Comparison of ENCODE assay signal across 8 cellular contexts in genomic region chr1:197145451-197146029, GRCh38. TPM values are rescaled to one million over a fixed set of nuclear protein-coding genes. Genes with fewer than 3 reads are reported as not detected.
DNase-seq lines count a peak whose midpoint lies in the region; ATAC-seq and TF ChIP-seq lines count a peak whose summit lies in the region.

No MANE protein-coding gene starts in this region.

- TF ChIP-seq CTCF in WTC11 (IDR thresholded peaks at IDR 0.05): no peak
- TF ChIP-seq CTCF in tibial nerve (IDR thresholded peaks at IDR 0.05): no peak

- 4 to 6% methylated on average over 11 of the region's 11 CpGs for WGBS in tibial nerve, 2 donors

- H3K9ac ChIP-seq in iPS-20b (ENCODE audit: low read depth, low read length): peak overlapping the region; percentile 87

- H3K4me1 ChIP-seq in iPS-20b (ENCODE audit: insufficient read depth, low read length) (peaks cover 2% of the 10 kb centered on the region; the same call in 1 of the 2 replicates), tibial nerve (peaks cover 0 to 25% (median 0%) of the 10 kb centered on the region in 4 donors)

- TF ChIP-seq POLR2A in tibial nerve (IDR thresholded peaks at IDR 0.05): no peak

- peaks cover 16% of the 10 kb centered on the region for H3K4me1 Mint-ChIP-seq in WTC11

- H3K9me3 ChIP-seq in iPS-20b (ENCODE audit: insufficient read depth, low read depth, low read length) (no peaks in the 10 kb centered on the region), tibial nerve (no peaks in the 10 kb centered on the region)

- H3K4me3 ChIP-seq in iPS-20b (ENCODE audit: low read length): peak overlapping the region; percentile 71
- peak overlapping the region in 3 of 4 donors; percentile 62 to 65 (median 64) for H3K4me3 ChIP-seq in tibial nerve

- H3K27me3 ChIP-seq in iPS-20b (ENCODE audit: insufficient read depth, low read length) (no peaks in the 10 kb centered on the region), tibial nerve (peaks cover 0 to 3% of the 10 kb centered on the region in 2 donors)

- POLR2A ChIA-PET in WTC11 (lab: Charles Lee): no interaction called here

- no peak for TF ChIP-seq EP300 in tibial nerve (IDR thresholded peaks at IDR 0.05)

- no peak overlapping the region for H3K27ac ChIP-seq in iPS-20b (ENCODE audit: low read length)
- no peak overlapping the region for H3K27ac ChIP-seq in tibial nerve

- no peaks in the 10 kb centered on the region for H3K27me3 Mint-ChIP-seq in WTC11 (ENCODE audit: low read depth)

- intact Hi-C loops in Right ventricle myocardium inferior (cut with DNase I) (no loop called here), Right ventricle myocardium superior (cut with DNase I) (no loop called here)

- H3K27ac Mint-ChIP-seq in WTC11: peak overlapping the region; percentile 84

- DNase-seq in Right ventricle myocardium inferior (ENCODE audit: missing footprints) (peak; percentile 57), Right ventricle myocardium superior (no peak), WTC11 (ENCODE audit: low spot score) (no peak), tibial nerve (ENCODE audit: low spot score in 2 of 2) (no peak), T1000 (lab: John Stamatoyannopoulos, UW) (no peak), EL (no peak), cortex of kidney (lab: John Stamatoyannopoulos, UW) (no peak)

- peaks cover 21% of the 10 kb centered on the region for H3K36me3 Mint-ChIP-seq in WTC11

- ATAC-seq in Right ventricle myocardium inferior (no peak), Right ventricle myocardium superior (ENCODE audit: poor library complexity) (no peak), WTC11 (no peak)

- CTCF ChIA-PET in WTC11 (lab: Charles Lee): no interaction called here

- peak overlapping the region; percentile 97 for H3K4me3 Mint-ChIP-seq in WTC11

- H3K36me3 ChIP-seq in iPS-20b (ENCODE audit: insufficient read depth, low read depth, low read length) (peaks cover 34% of the 10 kb centered on the region), tibial nerve (no peaks in the 10 kb centered on the region)

- no peaks in the 10 kb centered on the region for H3K9me3 Mint-ChIP-seq in WTC11

TF ChIP-seq in WTC11, 78 proteins besides CTCF, POLR2A, EP300 and RAD21:
- no peak for TF ChIP-seq ATF2 (CRISPR knock-in tag; IDR thresholded peaks at IDR 0.05; ENCODE audit: borderline replicate concordance, low read depth)
- TF ChIP-seq SP1 (CRISPR knock-in tag; conservative IDR thresholded peaks at IDR 0.05): no peak
- no peak for TF ChIP-seq E2F1 (CRISPR knock-in tag; IDR thresholded peaks at IDR 0.05)

RNA-seq across cellular contexts. Expression of gene ASPM, which starts 0.9 kb away (rescaled TPM):
- total RNA-seq in Right ventricle myocardium inferior: 0.35 TPM
- 0.40 TPM for total RNA-seq in Right ventricle myocardium superior
- total RNA-seq in WTC11 (2021): 39.0 to 44.5 TPM (median 40.5 TPM) in 3 replicates
- total RNA-seq in tibial nerve: under 1 TPM in 3 of 4 donors, not detected in 1; 0.22 to 0.60 (median 0.59) TPM

RNA-seq across cellular contexts. Expression of gene ZBTB41, which starts 55.6 kb away (rescaled TPM):
- total RNA-seq in Right ventricle myocardium inferior (8.6 TPM), Right ventricle myocardium superior (8.0 TPM), WTC11 (2021) (5.5 to 6.0 TPM (median 5.7 TPM) in 3 replicates), tibial nerve (10 to 100 TPM in 3 of 4 donors, 1 to 10 TPM in 1; 9.3 to 18.1 (median 13.3) TPM)

Comparison
In these comparisons a context has a peak if more than half of its experiments do, and no peak if none do; other contexts are left out.
1. RNA of gene ASPM, which starts 0.9 kb away (total RNA-seq): 39.0 to 44.5 TPM in WTC11; 0.22 to 0.60 TPM in tibial nerve, 0.40 TPM in Right ventricle myocardium superior (single experiment) and 0.35 TPM in Right ventricle myocardium inferior (single experiment); every median in the first group is over 10 times any median in the second.